Comparison of ENCODE assay signal across 8 cellular contexts in the genomic region with DNA sequence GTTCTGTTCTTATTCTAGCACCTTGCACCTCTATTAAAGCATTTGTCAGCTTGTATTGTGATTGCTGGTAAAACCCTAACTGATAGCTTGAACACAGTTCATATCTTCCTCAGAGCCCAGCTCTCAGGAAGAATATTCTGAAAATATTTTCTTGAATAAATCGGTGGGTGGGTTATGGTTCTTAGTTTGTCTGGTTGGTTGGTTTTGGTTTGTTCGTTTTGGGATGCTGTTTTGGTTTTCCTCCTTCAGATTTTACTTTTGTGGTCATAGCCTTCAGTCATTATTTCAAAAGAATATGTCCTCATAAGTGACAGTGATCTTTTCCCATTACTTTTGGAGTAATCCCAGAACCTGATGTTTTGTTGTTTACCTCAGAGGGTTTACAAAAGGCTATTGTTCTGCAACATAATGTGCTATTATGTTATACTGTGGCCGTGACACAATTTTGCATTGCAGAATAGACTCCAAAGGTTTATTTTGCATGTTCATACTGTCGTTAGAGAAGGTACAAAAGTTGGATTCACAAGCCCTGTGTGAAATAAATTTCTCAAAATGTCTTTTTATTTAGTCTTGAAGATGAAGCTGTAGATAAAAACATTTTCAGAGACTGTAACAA. TPM values are rescaled to one million over a fixed set of nuclear protein-coding genes. Genes with fewer than 3 reads are reported as not detected.
DNase-seq lines count a peak whose midpoint lies in the region; ATAC-seq and TF ChIP-seq lines count a peak whose summit lies in the region.

No MANE protein-coding gene starts in this region.

- no peak overlapping the region for H3K4me3 ChIP-seq in CD8-positive, alpha-beta T cell (ENCODE audit: low read depth, low read length)
- H3K4me3 ChIP-seq in coronary artery = peak overlapping the region; percentile 92

- H3K4me3 Mint-ChIP-seq in CD8-positive, alpha-beta T cell = peak overlapping the region; percentile 59
- peak overlapping the region; percentile 100 for H3K4me3 Mint-ChIP-seq in neural crest cell

- DNase-seq in CD8-positive, alpha-beta T cell = no peak
- DNase-seq in NCI-H526 (lab: John Stamatoyannopoulos, UW) = peak; percentile 96 to 98
- DNase-seq in coronary artery (ENCODE audit: low spot score) = no peak
- no peak for DNase-seq in neural crest cell (ENCODE audit: low read depth, low spot score)
- DNase-seq in activated CD4-positive, alpha-beta T cell treated with anti-CD3 and anti-CD28 coated beads, Interleukin-2, amount 50 U/mL, for 4 hours = no peak

- H3K27me3 ChIP-seq in CD8-positive, alpha-beta T cell (ENCODE audit: insufficient read depth, low read length) = no peaks in the 10 kb centered on the region

- peaks cover 33% of the 10 kb centered on the region for H3K4me1 ChIP-seq in CD8-positive, alpha-beta T cell (ENCODE audit: insufficient read depth, low read length)

- no peak for TF ChIP-seq CTCF in CD8-positive, alpha-beta T cell (IDR thresholded peaks at IDR 0.05)
- TF ChIP-seq CTCF in coronary artery (IDR thresholded peaks at IDR 0.05) (no peak), neural crest cell (conservative IDR thresholded peaks at IDR 0.05) (no peak)

- H3K9me3 Mint-ChIP-seq in CD8-positive, alpha-beta T cell = no peaks in the 10 kb centered on the region
- no peaks in the 10 kb centered on the region for H3K9me3 Mint-ChIP-seq in neural crest cell

- peaks cover 47% of the 10 kb centered on the region for H3K36me3 Mint-ChIP-seq in CD8-positive, alpha-beta T cell
- H3K36me3 Mint-ChIP-seq in neural crest cell (ENCODE audit: low read depth) = no peaks in the 10 kb centered on the region

- H3K27ac Mint-ChIP-seq in CD8-positive, alpha-beta T cell = peak overlapping the region; percentile 81
- H3K27ac Mint-ChIP-seq in neural crest cell (ENCODE audit: unreplicated experiment) = no peak overlapping the region

- no peaks in the 10 kb centered on the region for H3K36me3 ChIP-seq in CD8-positive, alpha-beta T cell (ENCODE audit: insufficient read depth, low read length)

- intact Hi-C loops in CD8-positive, alpha-beta T cell (cut with DNase I, micrococcal nuclease) = loop anchor here (5.0 to 10.0 kb wide), 9 partner anchors 299 to 1711 kb away; a partner anchor contains a TSS

- no peaks in the 10 kb centered on the region for H3K27me3 Mint-ChIP-seq in CD8-positive, alpha-beta T cell (ENCODE audit: low read depth)
- no peaks in the 10 kb centered on the region for H3K27me3 Mint-ChIP-seq in neural crest cell (ENCODE audit: low read depth)

- H3K27ac ChIP-seq in CD8-positive, alpha-beta T cell (ENCODE audit: low read depth, low read length) = no peak overlapping the region
- peak overlapping the region; percentile 85 to 99 for H3K27ac ChIP-seq in coronary artery

- CTCF ChIA-PET in CD8-positive, alpha-beta T cell (lab: Charles Lee) = interaction anchor here (0.6 to 1.1 kb wide), 2 partner anchors 13 to 389 kb away, joined by 3 read pairs; no protein-coding TSS in a partner anchor

- peaks cover 43% of the 10 kb centered on the region for H3K4me1 Mint-ChIP-seq in CD8-positive, alpha-beta T cell (ENCODE audit: low read depth)
- H3K4me1 Mint-ChIP-seq in neural crest cell = peaks cover 50% of the 10 kb centered on the region

- POLR2A ChIA-PET in CD8-positive, alpha-beta T cell (lab: Charles Lee) = no interaction called here

- H3K9me3 ChIP-seq in CD8-positive, alpha-beta T cell (ENCODE audit: low read length) = no peaks in the 10 kb centered on the region

- ATAC-seq in CD8-positive, alpha-beta T cell = no peak
- ATAC-seq in HG03175 (IDR thresholded peaks at IDR 0.05; ENCODE audit: unreplicated experiment) (no peak), GM18517 (IDR thresholded peaks at IDR 0.05; ENCODE audit: unreplicated experiment) (no peak), GM19455 (IDR thresholded peaks at IDR 0.05; ENCODE audit: unreplicated experiment) (no peak)

RNA-seq across cellular contexts. Expression of a gene that starts 2.7 kb away (rescaled TPM):
- total RNA-seq in CD8-positive, alpha-beta T cell = 10 to 100 TPM; 71.0 to 74.5 TPM
- 33.0 and 34.8 TPM in 2 replicates for total RNA-seq in neural crest cell

RNA-seq across cellular contexts. Expression of a gene that starts 2.9 kb away (rescaled TPM):
- total RNA-seq in CD8-positive, alpha-beta T cell = 10 to 100 TPM; 15.5 to 19.3 TPM
- 15.2 and 17.1 TPM in 2 replicates for total RNA-seq in neural crest cell

Comparison
In these comparisons a context has a peak if more than half of its experiments do, and no peak if none do; other contexts are left out.
1. DNase-seq: peak in NCI-H526 (2 of 2); none in CD8-positive, alpha-beta T cell (0 of 7), coronary artery (single experiment), neural crest cell (single experiment) and activated CD4-positive, alpha-beta T cell treated with anti-CD3 and anti-CD28 coated beads, Interleukin-2, amount 50 U/mL, for 4 hours (0 of 2).